Comparison of ENCODE assay signal across 24 cellular contexts in genomic region chr2:224918626-224919471, GRCh38.
DNase-seq lines count a peak whose midpoint lies in the region; ATAC-seq, FAIRE-seq and TF ChIP-seq lines count a peak whose summit lies in the region.
"Had no signal": no experiment of that assay in that cellular context is flagged by ENCODE, and none has a peak within 500 bp of the region (broad histone marks: within the 10 kb centered on the region; RNA-seq: fewer than 3 reads in every experiment).

No MANE protein-coding gene starts in this region.

- no peaks in the 10 kb centered on the region for H3K9me3 Mint-ChIP-seq in activated CD4-positive, alpha-beta T cell treated with anti-CD3 and anti-CD28 coated beads for 36 hours (ENCODE audit: low read depth)
- H3K9me3 Mint-ChIP-seq: activated naive CD4-positive, alpha-beta T cell treated with anti-CD3 and anti-CD28 coated beads, Interleukin-2, amount 50 U/mL, for 72 hours; CD8-positive, alpha-beta memory T cell; immature natural killer cell; memory B cell; T-helper 2 cell treated with Interferon-gamma antibody and Interleukin-4, amounts not matched to agents 5 μg/mL and 100 μg/mL, for 36 hours had no signal

- H3K27ac ChIP-seq in cingulate gyrus (ENCODE audit: low read depth, low read length) (peak overlapping the region; percentile 8), osteoblast (ENCODE audit: low read depth, low read length) (peak overlapping the region; percentile 8), mesendoderm (ENCODE audit: low read depth, low read length) (no peak overlapping the region), gastrocnemius medialis (no peak overlapping the region)

- H2AK5ac ChIP-seq in mesendoderm (ENCODE audit: low read length) = no peak overlapping the region

- H3K9me3 ChIP-seq in osteoblast (ENCODE audit: low read depth, low read length) = no peaks in the 10 kb centered on the region
- no peaks in the 10 kb centered on the region for H3K9me3 ChIP-seq in gastrocnemius medialis
- H3K9me3 ChIP-seq: MG63 had no signal

- no peaks in the 10 kb centered on the region for H3K27me3 Mint-ChIP-seq in activated CD4-positive, alpha-beta T cell treated with anti-CD3 and anti-CD28 coated beads for 36 hours
- H3K27me3 Mint-ChIP-seq: CD8-positive, alpha-beta memory T cell; memory B cell had no signal

- H2AFZ ChIP-seq in osteoblast (ENCODE audit: low read length) = no peak overlapping the region

- H2BK5ac ChIP-seq in mesendoderm (ENCODE audit: low read length) = no peak overlapping the region

- H2BK15ac ChIP-seq in mesendoderm (replicated peaks; ENCODE audit: low read depth) = no peak overlapping the region

- 98% methylated on average over 3 of the region's 4 CpGs for WGBS in mesendoderm (ENCODE audit: extremely low coverage, insufficient coverage, low lambda C conversion rate)

- peak; percentile 83 for FAIRE-seq in GM12892 (lab: Jason Lieb, UNC)
- FAIRE-seq: small intestine had no signal

- no peak for DNase-seq in activated CD4-positive, alpha-beta T cell treated with anti-CD3 and anti-CD28 coated beads for 36 hours
- DNase-seq in activated CD4-positive, alpha-beta T cell treated with anti-CD3 and anti-CD28 coated beads, Interleukin-2, amount 50 U/mL, for 1 hour = no peak
- no peak for DNase-seq in GM12892 (ENCODE audit: insufficient read length)
- DNase-seq in osteoblast (ENCODE audit: insufficient read length, low spot score, missing footprints) = no peak
- no peak for DNase-seq in mesendoderm
- no peak for DNase-seq in gastrocnemius medialis
- DNase-seq in stimulated activated naive CD4-positive, alpha-beta T cell (lab: John Stamatoyannopoulos, UW) = no peak
- DNase-seq: 8988T; aorta; CD8-positive, alpha-beta memory T cell; H7; hippocampal formation; immature natural killer cell; KBM-7; MG63; NCI-H1105 treated with DMSO at 0.1 percent for 48 hours; NCI-H1930; NCI-H2227 treated with DMSO at 0.1 percent for 48 hours; SHP77 treated with DMSO at 0.1 percent for 48 hours; small intestine had no signal

- H3K4me2 ChIP-seq in osteoblast (ENCODE audit: insufficient read depth, low read length) = no peak overlapping the region
- H3K4me2 ChIP-seq in mesendoderm (ENCODE audit: low read length) = no peak overlapping the region

- POLR2A ChIA-PET in activated CD4-positive, alpha-beta T cell treated with anti-CD3 and anti-CD28 coated beads for 36 hours (lab: Charles Lee) = no interaction called here

- H3K36me3 ChIP-seq in osteoblast (ENCODE audit: insufficient read depth, low read length) (peaks cover 25% of the 10 kb centered on the region), mesendoderm (ENCODE audit: control insufficient read depth, insufficient read depth, low read length) (no peaks in the 10 kb centered on the region), gastrocnemius medialis (no peaks in the 10 kb centered on the region)
- H3K36me3 ChIP-seq: MG63 had no signal

- no peak overlapping the region for H3K4me3 Mint-ChIP-seq in activated CD4-positive, alpha-beta T cell treated with anti-CD3 and anti-CD28 coated beads for 36 hours
- H3K4me3 Mint-ChIP-seq: CD8-positive, alpha-beta memory T cell; immature natural killer cell; memory B cell; T-helper 2 cell treated with Interferon-gamma antibody and Interleukin-4, amounts not matched to agents 5 μg/mL and 100 μg/mL, for 36 hours had no signal

- H3K4me3 ChIP-seq in osteoblast (ENCODE audit: insufficient read depth, low read length) (no peak overlapping the region), mesendoderm (ENCODE audit: low read length) (no peak overlapping the region), gastrocnemius medialis (no peak overlapping the region)
- H3K4me3 ChIP-seq: MG63 had no signal

- H3K79me2 ChIP-seq in osteoblast (ENCODE audit: insufficient read depth, low read length) (peaks cover 61% of the 10 kb centered on the region), mesendoderm (ENCODE audit: control insufficient read depth, insufficient read depth, low read length) (no peaks in the 10 kb centered on the region)

- H4K8ac ChIP-seq in mesendoderm (ENCODE audit: low read depth, low read length) = no peak overlapping the region

- H3K79me1 ChIP-seq in mesendoderm (ENCODE audit: low read length) = no peaks in the 10 kb centered on the region

- H3K4me1 Mint-ChIP-seq in activated CD4-positive, alpha-beta T cell treated with anti-CD3 and anti-CD28 coated beads for 36 hours = peaks cover 31% of the 10 kb centered on the region

- H3K56ac ChIP-seq in mesendoderm (ENCODE audit: low read length) = no peak overlapping the region

- no peak overlapping the region for H3K18ac ChIP-seq in mesendoderm (ENCODE audit: low read length)

- no peak overlapping the region for H3K9ac ChIP-seq in mesendoderm (ENCODE audit: low read length)

- ATAC-seq in activated CD4-positive, alpha-beta T cell treated with anti-CD3 and anti-CD28 coated beads for 36 hours = peak; percentile 45
- no peak for ATAC-seq in gastrocnemius medialis

- H3K27me3 ChIP-seq in osteoblast (ENCODE audit: insufficient read depth, low read length) (no peaks in the 10 kb centered on the region), mesendoderm (ENCODE audit: insufficient read depth, low read length, poor library complexity) (no peaks in the 10 kb centered on the region), gastrocnemius medialis (no peaks in the 10 kb centered on the region)
- H3K27me3 ChIP-seq: MG63 had no signal

- no peak for TF ChIP-seq POLR2A in GM12892 (IDR thresholded peaks at IDR 0.05; ENCODE audit: low read depth, low read length)
- TF ChIP-seq POLR2A in gastrocnemius medialis (IDR thresholded peaks at IDR 0.05) = no peak

- no peak overlapping the region for H3K4ac ChIP-seq in mesendoderm (ENCODE audit: low read depth, low read length)

- CTCF ChIA-PET in activated CD4-positive, alpha-beta T cell treated with anti-CD3 and anti-CD28 coated beads for 36 hours (lab: Charles Lee) = no interaction called here

- no peak overlapping the region for H3K23ac ChIP-seq in mesendoderm (ENCODE audit: low read length)

- no peak for TF ChIP-seq CTCF in osteoblast (IDR thresholded peaks at IDR 0.05; ENCODE audit: extremely low read depth, low read depth, low read length)
- TF ChIP-seq CTCF in gastrocnemius medialis (IDR thresholded peaks at IDR 0.05 in 4 of 5, conservative IDR thresholded peaks at IDR 0.05 in 1 of 5) = no peak

- no peak overlapping the region for H3K27ac Mint-ChIP-seq in activated CD4-positive, alpha-beta T cell treated with anti-CD3 and anti-CD28 coated beads for 36 hours
- H3K27ac Mint-ChIP-seq: activated naive CD4-positive, alpha-beta T cell treated with anti-CD3 and anti-CD28 coated beads, Interleukin-2, amount 50 U/mL, for 72 hours; CD8-positive, alpha-beta memory T cell; immature natural killer cell; memory B cell; T-helper 2 cell treated with Interferon-gamma antibody and Interleukin-4, amounts not matched to agents 5 μg/mL and 100 μg/mL, for 36 hours had no signal

- intact Hi-C loops in activated CD4-positive, alpha-beta T cell treated with anti-CD3 and anti-CD28 coated beads for 36 hours (cut with DNase I, micrococcal nuclease) = no loop called here
- intact Hi-C loops in gastrocnemius medialis (cut with DNase I; ENCODE audit: low total_unique reads) = no loop called here

- H2BK120ac ChIP-seq in mesendoderm (ENCODE audit: low read depth, low read length) = no peak overlapping the region

- in situ Hi-C loops in gastrocnemius medialis (cut with MboI; ENCODE audit: low sequenced_read_pairs in 4 of 4) = no loop called here

- H3K4me1 ChIP-seq in osteoblast (ENCODE audit: insufficient read depth, low read length) = peaks cover 12% of the 10 kb centered on the region
- H3K4me1 ChIP-seq in mesendoderm (ENCODE audit: control insufficient read depth, low read depth, low read length) = no peaks in the 10 kb centered on the region
- H3K4me1 ChIP-seq in gastrocnemius medialis = peaks cover 4 to 7% of the 10 kb centered on the region in 2 donors

- H4K5ac ChIP-seq in mesendoderm (ENCODE audit: low read length) = no peak overlapping the region

- peaks cover 34% of the 10 kb centered on the region for H3K36me3 Mint-ChIP-seq in activated CD4-positive, alpha-beta T cell treated with anti-CD3 and anti-CD28 coated beads for 36 hours (ENCODE audit: low read depth)
- H3K36me3 Mint-ChIP-seq: memory B cell had no signal

- no peaks in the 10 kb centered on the region for H4K20me1 ChIP-seq in osteoblast (ENCODE audit: insufficient read depth, low read length)

Comparison
In these comparisons a context has a peak if more than half of its experiments do, and no peak if none do; other contexts are left out.
1. H3K27ac ChIP-seq: peak in cingulate gyrus (single experiment) and osteoblast (single experiment); none in mesendoderm (single experiment) and gastrocnemius medialis (0 of 4).